Comparison of ENCODE assay signal across 2 cellular contexts in the genomic region with DNA sequence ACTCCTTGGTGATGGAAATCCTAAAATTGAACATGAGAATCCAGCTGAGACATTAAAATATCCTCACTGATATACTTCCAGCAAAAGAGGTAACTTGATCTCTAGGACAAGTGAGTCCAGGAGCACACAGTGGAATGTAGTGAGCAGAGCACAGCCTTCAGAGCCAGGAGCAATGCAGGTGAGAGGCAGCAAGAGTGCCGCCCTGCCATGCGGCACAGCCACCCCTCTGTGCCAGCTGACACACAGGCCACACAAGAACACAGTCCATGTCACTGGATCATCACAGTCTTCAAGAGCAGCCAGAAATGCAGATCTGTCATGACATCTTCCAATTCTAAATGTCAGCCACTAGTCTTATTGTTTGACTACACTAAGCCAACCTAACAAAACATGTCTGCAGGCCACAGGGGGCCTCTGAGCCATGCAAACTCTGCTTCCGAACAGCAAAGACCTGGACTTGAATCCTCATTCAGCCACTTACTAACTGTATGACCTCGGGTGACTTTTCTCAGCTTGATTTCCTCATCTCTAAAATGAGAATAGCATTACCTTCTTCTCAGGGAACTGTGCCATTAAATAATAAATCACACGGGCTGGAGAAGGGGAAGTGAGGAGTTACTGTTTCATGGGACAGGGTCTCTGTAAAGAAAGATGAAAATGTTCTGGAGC.
TF ChIP-seq lines count a peak whose summit lies in the region.

No MANE protein-coding gene starts in this region.

TF ChIP-seq in HEK293T, 16 proteins besides CTCF, POLR2A, EP300 and RAD21:
- TF ChIP-seq PKNOX1 (IDR thresholded peaks at IDR 0.05) (0 out of 2 replicates have a peak, but pooled peaks have one; percentile 16), HDGF (IDR thresholded peaks at IDR 0.05; ENCODE audit: borderline replicate concordance) (no peak)
TF ChIP-seq in HEK293T: peak in this region for 1.

TF ChIP-seq in K562, 482 proteins besides CTCF, POLR2A, EP300 and RAD21:
- TF ChIP-seq SMARCA5 (IDR thresholded peaks at IDR 0.05) (no peak), BRCA1 (IDR thresholded peaks at IDR 0.05) (no peak), BRCA1 (CRISPR knock-in tag; IDR thresholded peaks at IDR 0.05) (no peak), PTRF (tag; IDR thresholded peaks at IDR 0.05) (no peak), KLF16 (IDR thresholded peaks at IDR 0.05) (no peak), KLF10 (CRISPR knock-in tag; IDR thresholded peaks at IDR 0.05) (no peak), KLF1 (tag; IDR thresholded peaks at IDR 0.05) (no peak), NFRKB (IDR thresholded peaks at IDR 0.05; ENCODE audit: low read depth) (no peak), ZZZ3 (IDR thresholded peaks at IDR 0.05) (no peak), SMARCC2 (IDR thresholded peaks at IDR 0.05; ENCODE audit: low read depth) (no peak), BDP1 (IDR thresholded peaks at IDR 0.05; ENCODE audit: insufficient read depth, insufficient read length) (no peak), TAF9B (IDR thresholded peaks at IDR 0.05; ENCODE audit: partially characterized antibody) (no peak), SRSF1 (IDR thresholded peaks at IDR 0.05; ENCODE audit: low read depth, low read length) (no peak), STAG1 (CRISPR knock-in tag; IDR thresholded peaks at IDR 0.05; ENCODE audit: borderline replicate concordance) (no peak), MTA2 (IDR thresholded peaks at IDR 0.05; ENCODE audit: low read depth) (no peak), ATF2 (CRISPR knock-in tag; IDR thresholded peaks at IDR 0.05) (no peak), NRF1 (conservative IDR thresholded peaks at IDR 0.05 in 1 of 2, IDR thresholded peaks at IDR 0.05 in 1 of 2) (no peak), CREM (IDR thresholded peaks at IDR 0.05; ENCODE audit: low read depth) (no peak), TEAD1 (CRISPR knock-in tag; IDR thresholded peaks at IDR 0.05) (no peak), ARID4B (CRISPR knock-in tag; IDR thresholded peaks at IDR 0.05) (no peak)
- TF ChIP-seq, protein P1, sequence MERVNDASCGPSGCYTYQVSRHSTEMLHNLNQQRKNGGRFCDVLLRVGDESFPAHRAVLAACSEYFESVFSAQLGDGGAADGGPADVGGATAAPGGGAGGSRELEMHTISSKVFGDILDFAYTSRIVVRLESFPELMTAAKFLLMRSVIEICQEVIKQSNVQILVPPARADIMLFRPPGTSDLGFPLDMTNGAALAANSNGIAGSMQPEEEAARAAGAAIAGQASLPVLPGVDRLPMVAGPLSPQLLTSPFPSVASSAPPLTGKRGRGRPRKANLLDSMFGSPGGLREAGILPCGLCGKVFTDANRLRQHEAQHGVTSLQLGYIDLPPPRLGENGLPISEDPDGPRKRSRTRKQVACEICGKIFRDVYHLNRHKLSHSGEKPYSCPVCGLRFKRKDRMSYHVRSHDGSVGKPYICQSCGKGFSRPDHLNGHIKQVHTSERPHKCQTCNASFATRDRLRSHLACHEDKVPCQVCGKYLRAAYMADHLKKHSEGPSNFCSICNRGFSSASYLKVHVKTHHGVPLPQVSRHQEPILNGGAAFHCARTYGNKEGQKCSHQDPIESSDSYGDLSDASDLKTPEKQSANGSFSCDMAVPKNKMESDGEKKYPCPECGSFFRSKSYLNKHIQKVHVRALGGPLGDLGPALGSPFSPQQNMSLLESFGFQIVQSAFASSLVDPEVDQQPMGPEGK (CRISPR knock-in tag; IDR thresholded peaks at IDR 0.05; ENCODE audit: borderline replicate concordance), result no peak
TF ChIP-seq in K562: peak in this region for 0.
